ENCODE assay signal across 2 cellular contexts in the genomic region with DNA sequence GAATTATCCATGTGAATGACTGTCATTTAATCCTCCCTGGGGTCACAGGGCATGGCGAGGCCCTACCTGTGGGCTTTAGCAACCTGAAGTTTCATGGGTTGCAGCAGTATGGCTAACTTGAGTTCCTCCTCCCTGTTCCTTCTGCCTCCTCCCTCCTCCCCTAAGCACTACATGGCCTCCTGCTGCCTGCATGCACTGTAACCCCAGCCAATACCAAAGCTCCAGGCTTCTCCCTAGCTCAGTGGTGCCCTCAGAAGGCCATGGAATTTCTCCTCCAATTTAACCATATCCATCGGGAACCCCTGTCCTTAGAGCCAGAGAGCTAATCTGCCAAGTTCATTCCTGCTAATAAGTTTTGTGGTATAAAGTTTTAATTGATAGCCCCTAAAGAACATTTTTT.
A peak's percentile ranks its signal among the peaks of the same experiment; 100 is the strongest.
TF ChIP-seq lines count a peak whose summit lies in the region.

No MANE protein-coding gene starts in this region.

TF ChIP-seq in Ishikawa, 13 proteins besides CTCF, POLR2A, EP300 and RAD21 (continued from another document):
- TF ChIP-seq FOXM1 (IDR thresholded peaks at IDR 0.05; ENCODE audit: borderline replicate concordance, low read depth) (no peak), EGR1 (IDR thresholded peaks at IDR 0.05) (no peak), NFIC (IDR thresholded peaks at IDR 0.05) (no peak), CREB1 (IDR thresholded peaks at IDR 0.05; ENCODE audit: low read depth) (no peak), YY1 (IDR thresholded peaks at IDR 0.05; ENCODE audit: low read depth) (no peak), CEBPB (IDR thresholded peaks at IDR 0.05) (no peak), ZBTB7A (IDR thresholded peaks at IDR 0.05; ENCODE audit: low read depth) (no peak), TAF1 (IDR thresholded peaks at IDR 0.05; ENCODE audit: low read depth) (no peak)
- TF ChIP-seq, protein P1, sequence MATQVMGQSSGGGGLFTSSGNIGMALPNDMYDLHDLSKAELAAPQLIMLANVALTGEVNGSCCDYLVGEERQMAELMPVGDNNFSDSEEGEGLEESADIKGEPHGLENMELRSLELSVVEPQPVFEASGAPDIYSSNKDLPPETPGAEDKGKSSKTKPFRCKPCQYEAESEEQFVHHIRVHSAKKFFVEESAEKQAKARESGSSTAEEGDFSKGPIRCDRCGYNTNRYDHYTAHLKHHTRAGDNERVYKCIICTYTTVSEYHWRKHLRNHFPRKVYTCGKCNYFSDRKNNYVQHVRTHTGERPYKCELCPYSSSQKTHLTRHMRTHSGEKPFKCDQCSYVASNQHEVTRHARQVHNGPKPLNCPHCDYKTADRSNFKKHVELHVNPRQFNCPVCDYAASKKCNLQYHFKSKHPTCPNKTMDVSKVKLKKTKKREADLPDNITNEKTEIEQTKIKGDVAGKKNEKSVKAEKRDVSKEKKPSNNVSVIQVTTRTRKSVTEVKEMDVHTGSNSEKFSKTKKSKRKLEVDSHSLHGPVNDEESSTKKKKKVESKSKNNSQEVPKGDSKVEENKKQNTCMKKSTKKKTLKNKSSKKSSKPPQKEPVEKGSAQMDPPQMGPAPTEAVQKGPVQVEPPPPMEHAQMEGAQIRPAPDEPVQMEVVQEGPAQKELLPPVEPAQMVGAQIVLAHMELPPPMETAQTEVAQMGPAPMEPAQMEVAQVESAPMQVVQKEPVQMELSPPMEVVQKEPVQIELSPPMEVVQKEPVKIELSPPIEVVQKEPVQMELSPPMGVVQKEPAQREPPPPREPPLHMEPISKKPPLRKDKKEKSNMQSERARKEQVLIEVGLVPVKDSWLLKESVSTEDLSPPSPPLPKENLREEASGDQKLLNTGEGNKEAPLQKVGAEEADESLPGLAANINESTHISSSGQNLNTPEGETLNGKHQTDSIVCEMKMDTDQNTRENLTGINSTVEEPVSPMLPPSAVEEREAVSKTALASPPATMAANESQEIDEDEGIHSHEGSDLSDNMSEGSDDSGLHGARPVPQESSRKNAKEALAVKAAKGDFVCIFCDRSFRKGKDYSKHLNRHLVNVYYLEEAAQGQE (IDR thresholded peaks at IDR 0.05; ENCODE audit: low read depth): no peak
TF ChIP-seq in Ishikawa: peak in this region for 0.

TF ChIP-seq in K562, 482 proteins besides CTCF, POLR2A, EP300 and RAD21:
- peak; percentile 83 for TF ChIP-seq ZNF263 (CRISPR knock-in tag; IDR thresholded peaks at IDR 0.05; ENCODE audit: borderline replicate concordance)
- TF ChIP-seq, protein P2, sequence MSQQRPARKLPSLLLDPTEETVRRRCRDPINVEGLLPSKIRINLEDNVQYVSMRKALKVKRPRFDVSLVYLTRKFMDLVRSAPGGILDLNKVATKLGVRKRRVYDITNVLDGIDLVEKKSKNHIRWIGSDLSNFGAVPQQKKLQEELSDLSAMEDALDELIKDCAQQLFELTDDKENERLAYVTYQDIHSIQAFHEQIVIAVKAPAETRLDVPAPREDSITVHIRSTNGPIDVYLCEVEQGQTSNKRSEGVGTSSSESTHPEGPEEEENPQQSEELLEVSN (IDR thresholded peaks at IDR 0.05; ENCODE audit: borderline replicate concordance in 1 of 2, extremely low read depth in 1 of 2, insufficient read depth in 1 of 2, insufficient read length in 1 of 2, low read depth in 1 of 2, low read length in 1 of 2, poor library complexity in 1 of 2, severe bottlenecking in 1 of 2): no peak
